Comparison of ENCODE assay signal across 1 cellular context in the genomic region with DNA sequence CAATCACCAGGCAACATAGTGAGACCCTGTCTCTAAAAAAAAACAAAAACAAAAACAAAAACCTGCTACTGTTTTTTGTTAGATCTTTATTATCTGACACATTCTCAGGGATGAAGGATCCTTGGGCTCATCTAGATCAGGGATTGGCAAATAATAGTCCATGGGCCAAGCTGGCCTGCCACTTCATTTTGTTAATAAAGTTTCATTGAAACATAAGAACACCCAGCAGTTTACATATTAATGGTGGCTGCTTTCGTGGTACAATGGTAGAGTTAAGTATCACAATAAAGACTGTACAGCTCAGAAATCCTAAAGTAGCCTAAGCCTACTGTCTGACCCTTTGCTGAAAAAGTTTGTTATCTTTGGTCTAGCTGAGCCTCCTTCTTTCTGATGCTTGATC.
A peak's percentile ranks its signal among the peaks of the same experiment; 100 is the strongest.
TF ChIP-seq lines count a peak whose summit lies in the region.

No MANE protein-coding gene starts in this region.

TF ChIP-seq in GM12878, 131 proteins besides CTCF, POLR2A, EP300 and RAD21:
- TF ChIP-seq, protein P1, sequence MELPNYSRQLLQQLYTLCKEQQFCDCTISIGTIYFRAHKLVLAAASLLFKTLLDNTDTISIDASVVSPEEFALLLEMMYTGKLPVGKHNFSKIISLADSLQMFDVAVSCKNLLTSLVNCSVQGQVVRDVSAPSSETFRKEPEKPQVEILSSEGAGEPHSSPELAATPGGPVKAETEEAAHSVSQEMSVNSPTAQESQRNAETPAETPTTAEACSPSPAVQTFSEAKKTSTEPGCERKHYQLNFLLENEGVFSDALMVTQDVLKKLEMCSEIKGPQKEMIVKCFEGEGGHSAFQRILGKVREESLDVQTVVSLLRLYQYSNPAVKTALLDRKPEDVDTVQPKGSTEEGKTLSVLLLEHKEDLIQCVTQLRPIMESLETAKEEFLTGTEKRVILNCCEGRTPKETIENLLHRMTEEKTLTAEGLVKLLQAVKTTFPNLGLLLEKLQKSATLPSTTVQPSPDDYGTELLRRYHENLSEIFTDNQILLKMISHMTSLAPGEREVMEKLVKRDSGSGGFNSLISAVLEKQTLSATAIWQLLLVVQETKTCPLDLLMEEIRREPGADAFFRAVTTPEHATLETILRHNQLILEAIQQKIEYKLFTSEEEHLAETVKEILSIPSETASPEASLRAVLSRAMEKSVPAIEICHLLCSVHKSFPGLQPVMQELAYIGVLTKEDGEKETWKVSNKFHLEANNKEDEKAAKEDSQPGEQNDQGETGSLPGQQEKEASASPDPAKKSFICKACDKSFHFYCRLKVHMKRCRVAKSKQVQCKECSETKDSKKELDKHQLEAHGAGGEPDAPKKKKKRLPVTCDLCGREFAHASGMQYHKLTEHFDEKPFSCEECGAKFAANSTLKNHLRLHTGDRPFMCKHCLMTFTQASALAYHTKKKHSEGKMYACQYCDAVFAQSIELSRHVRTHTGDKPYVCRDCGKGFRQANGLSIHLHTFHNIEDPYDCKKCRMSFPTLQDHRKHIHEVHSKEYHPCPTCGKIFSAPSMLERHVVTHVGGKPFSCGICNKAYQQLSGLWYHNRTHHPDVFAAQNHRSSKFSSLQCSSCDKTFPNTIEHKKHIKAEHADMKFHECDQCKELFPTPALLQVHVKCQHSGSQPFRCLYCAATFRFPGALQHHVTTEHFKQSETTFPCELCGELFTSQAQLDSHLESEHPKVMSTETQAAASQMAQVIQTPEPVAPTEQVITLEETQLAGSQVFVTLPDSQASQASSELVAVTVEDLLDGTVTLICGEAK (IDR thresholded peaks at IDR 0.05; ENCODE audit: borderline replicate concordance): 0 out of 2 replicates have a peak, but pooled peaks have one; percentile 29
- TF ChIP-seq, protein P2, sequence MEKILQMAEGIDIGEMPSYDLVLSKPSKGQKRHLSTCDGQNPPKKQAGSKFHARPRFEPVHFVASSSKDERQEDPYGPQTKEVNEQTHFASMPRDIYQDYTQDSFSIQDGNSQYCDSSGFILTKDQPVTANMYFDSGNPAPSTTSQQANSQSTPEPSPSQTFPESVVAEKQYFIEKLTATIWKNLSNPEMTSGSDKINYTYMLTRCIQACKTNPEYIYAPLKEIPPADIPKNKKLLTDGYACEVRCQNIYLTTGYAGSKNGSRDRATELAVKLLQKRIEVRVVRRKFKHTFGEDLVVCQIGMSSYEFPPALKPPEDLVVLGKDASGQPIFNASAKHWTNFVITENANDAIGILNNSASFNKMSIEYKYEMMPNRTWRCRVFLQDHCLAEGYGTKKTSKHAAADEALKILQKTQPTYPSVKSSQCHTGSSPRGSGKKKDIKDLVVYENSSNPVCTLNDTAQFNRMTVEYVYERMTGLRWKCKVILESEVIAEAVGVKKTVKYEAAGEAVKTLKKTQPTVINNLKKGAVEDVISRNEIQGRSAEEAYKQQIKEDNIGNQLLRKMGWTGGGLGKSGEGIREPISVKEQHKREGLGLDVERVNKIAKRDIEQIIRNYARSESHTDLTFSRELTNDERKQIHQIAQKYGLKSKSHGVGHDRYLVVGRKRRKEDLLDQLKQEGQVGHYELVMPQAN (conservative IDR thresholded peaks at IDR 0.05): no peak
- TF ChIP-seq, protein P3, sequence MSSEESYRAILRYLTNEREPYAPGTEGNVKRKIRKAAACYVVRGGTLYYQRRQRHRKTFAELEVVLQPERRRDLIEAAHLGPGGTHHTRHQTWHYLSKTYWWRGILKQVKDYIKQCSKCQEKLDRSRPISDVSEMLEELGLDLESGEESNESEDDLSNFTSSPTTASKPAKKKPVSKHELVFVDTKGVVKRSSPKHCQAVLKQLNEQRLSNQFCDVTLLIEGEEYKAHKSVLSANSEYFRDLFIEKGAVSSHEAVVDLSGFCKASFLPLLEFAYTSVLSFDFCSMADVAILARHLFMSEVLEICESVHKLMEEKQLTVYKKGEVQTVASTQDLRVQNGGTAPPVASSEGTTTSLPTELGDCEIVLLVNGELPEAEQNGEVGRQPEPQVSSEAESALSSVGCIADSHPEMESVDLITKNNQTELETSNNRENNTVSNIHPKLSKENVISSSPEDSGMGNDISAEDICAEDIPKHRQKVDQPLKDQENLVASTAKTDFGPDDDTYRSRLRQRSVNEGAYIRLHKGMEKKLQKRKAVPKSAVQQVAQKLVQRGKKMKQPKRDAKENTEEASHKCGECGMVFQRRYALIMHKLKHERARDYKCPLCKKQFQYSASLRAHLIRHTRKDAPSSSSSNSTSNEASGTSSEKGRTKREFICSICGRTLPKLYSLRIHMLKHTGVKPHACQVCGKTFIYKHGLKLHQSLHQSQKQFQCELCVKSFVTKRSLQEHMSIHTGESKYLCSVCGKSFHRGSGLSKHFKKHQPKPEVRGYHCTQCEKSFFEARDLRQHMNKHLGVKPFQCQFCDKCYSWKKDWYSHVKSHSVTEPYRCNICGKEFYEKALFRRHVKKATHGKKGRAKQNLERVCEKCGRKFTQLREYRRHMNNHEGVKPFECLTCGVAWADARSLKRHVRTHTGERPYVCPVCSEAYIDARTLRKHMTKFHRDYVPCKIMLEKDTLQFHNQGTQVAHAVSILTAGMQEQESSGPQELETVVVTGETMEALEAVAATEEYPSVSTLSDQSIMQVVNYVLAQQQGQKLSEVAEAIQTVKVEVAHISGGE (CRISPR knock-in tag; IDR thresholded peaks at IDR 0.05): no peak
- TF ChIP-seq BACH1 (IDR thresholded peaks at IDR 0.05; ENCODE audit: borderline replicate concordance): no peak
